Comparison of ENCODE assay signal across 11 cellular contexts in the genomic region with DNA sequence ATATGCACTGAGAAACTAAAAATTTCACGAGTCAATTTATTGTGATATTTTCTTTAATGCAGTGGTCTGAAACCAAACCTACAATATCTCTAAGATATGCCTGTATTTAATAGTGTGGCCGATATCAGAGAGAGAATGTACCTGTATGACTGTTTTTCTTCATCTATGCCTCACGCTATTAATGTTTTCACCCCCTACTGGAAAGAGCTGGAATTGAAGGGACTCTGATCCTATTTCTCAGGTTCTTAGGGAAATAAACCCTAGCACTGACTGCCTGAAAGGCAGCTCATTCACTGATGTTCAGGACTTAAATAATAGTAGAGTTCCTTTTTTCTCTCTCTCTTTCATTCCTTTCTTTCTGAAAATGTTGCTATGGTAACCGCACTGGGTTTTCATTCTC.
A peak's percentile ranks its signal among the peaks of the same experiment; 100 is the strongest.
DNase-seq lines count a peak whose midpoint lies in the region; ATAC-seq and TF ChIP-seq lines count a peak whose summit lies in the region.
"Had no signal": no experiment of that assay in that cellular context is flagged by ENCODE, and none has a peak within 500 bp of the region (broad histone marks: within the 10 kb centered on the region; RNA-seq: fewer than 3 reads in every experiment).

No MANE protein-coding gene starts in this region.

- no peak for TF ChIP-seq POLR2A in vagina (IDR thresholded peaks at IDR 0.05)

- H3K4me1 ChIP-seq in vagina, result no peaks in the 10 kb centered on the region

- H3K27me3 ChIP-seq in vagina, result no peaks in the 10 kb centered on the region
- H3K27me3 ChIP-seq: neutrophil had no signal

- POLR2A ChIA-PET in T-cell (lab: Charles Lee), result interaction anchor here in 1 of 2 donors (0.6 kb wide), 1 partner anchor 127 kb away, joined by 4 read pairs; no protein-coding TSS in a partner anchor

- no peaks in the 10 kb centered on the region for H3K36me3 ChIP-seq in vagina
- H3K36me3 ChIP-seq: neutrophil had no signal

- no peaks in the 10 kb centered on the region for H3K27me3 Mint-ChIP-seq in T-cell

- in situ Hi-C loops in SK-MEL-5 (cut with HindIII; ENCODE audit: low pct_unique_long_range_greater_than_20kb, low sequenced_read_pairs), result no loop called here

- H3K4me3 ChIP-seq in vagina, result no peak overlapping the region
- H3K4me3 ChIP-seq: coronary artery had no signal

- CTCF ChIA-PET in T-cell (lab: Charles Lee), result no interaction called here

- TF ChIP-seq CTCF in vagina (IDR thresholded peaks at IDR 0.05), result no peak

- ATAC-seq in GM18499 (IDR thresholded peaks at IDR 0.05; ENCODE audit: insufficient read depth, unreplicated experiment), result peak; percentile 59
- peak; percentile 89 for ATAC-seq in HG02870 (IDR thresholded peaks at IDR 0.05; ENCODE audit: unreplicated experiment)
- ATAC-seq in T-cell (replicated peaks in 1 of 4), result no peak

- H3K4me1 Mint-ChIP-seq in T-cell, result no peaks in the 10 kb centered on the region

- H3K36me3 Mint-ChIP-seq in T-cell, result no peaks in the 10 kb centered on the region

- no peak overlapping the region for H3K4me3 Mint-ChIP-seq in T-cell

- no peaks in the 10 kb centered on the region for H3K9me3 ChIP-seq in vagina
- H3K9me3 ChIP-seq: neutrophil had no signal

- H3K9me3 Mint-ChIP-seq in T-cell, result peaks cover 2 to 26% (median 6%) of the 10 kb centered on the region in 3 donors

- no peak overlapping the region for H3K27ac ChIP-seq in vagina
- H3K27ac ChIP-seq: coronary artery, neutrophil had no signal

- DNase-seq in SK-MEL-5 (ENCODE audit: low read depth, low spot score) (peak; percentile 54), medulla oblongata (ENCODE audit: extremely low spot score) (peak; percentile 50), T-cell (no peak), vagina (ENCODE audit: extremely low spot score in 2 of 2) (no peak)
- no peak for DNase-seq in central memory CD4-positive, alpha-beta T cell
- no peak for DNase-seq in activated effector memory CD4-positive, alpha-beta T cell treated with anti-CD3 and anti-CD28 coated beads, Interleukin-2, amount 50 U/mL, for 16 hours
- DNase-seq: SW 1271 had no signal

- H3K27ac Mint-ChIP-seq in T-cell, result no peak overlapping the region

- intact Hi-C loops in vagina (cut with DNase I), result no loop called here

Comparison
In these comparisons a context has a peak if more than half of its experiments do, and no peak if none do; other contexts are left out.
1. ATAC-seq: peak in GM18499 (single experiment) and HG02870 (single experiment); none in T-cell (0 of 4).
2. DNase-seq: peak in SK-MEL-5 (single experiment) and medulla oblongata (single experiment); none in T-cell (0 of 34), central memory CD4-positive, alpha-beta T cell (single experiment), activated effector memory CD4-positive, alpha-beta T cell treated with anti-CD3 and anti-CD28 coated beads, Interleukin-2, amount 50 U/mL, for 16 hours (single experiment) and vagina (0 of 2).